Comparison of ENCODE assay signal across 8 cellular contexts in the genomic region with DNA sequence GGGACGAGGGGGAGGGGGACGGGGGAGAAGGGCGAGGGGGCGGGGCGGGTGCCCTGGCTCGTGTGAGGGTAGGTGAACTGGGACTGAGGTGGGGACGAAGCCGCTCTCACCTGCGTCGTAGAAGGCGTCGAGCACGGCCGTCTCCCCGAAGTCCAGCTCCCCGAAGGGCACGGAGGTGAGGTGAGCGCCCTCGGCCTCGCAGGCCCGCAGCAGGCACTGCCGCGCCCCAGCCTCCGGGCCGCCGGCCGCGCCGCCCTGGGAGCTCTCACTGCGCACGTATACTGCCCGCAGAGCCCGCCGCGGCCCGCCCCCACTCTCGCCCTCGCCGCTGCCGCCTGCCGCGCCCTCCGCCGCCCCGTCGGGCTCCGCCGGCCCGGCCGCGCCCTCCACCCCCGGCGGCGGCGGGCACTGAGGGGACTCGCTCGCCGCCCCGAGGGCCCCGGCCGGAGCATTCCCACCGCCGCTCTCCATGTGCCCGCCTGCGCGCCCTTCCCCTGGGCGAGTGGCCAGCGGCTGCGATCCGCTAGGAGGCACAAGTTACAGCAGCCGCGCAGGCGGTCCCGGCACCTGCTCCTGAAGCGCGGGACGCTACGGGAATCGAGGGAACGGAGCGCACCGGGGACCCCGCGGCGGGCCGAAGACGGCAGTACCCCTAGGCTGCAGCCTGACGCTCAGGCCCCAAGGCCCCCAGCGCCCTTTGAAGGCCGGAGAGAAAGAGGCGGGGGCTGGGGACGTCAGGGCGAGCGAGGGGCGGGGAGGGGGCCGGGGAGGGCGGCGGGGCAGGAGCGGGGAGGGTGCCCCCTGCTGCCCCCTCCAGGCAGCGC. TPM values are rescaled to one million over a fixed set of nuclear protein-coding genes. Genes with fewer than 3 reads are reported as not detected.
A peak's percentile ranks its signal among the peaks of the same experiment; 100 is the strongest.
DNase-seq lines count a peak whose midpoint lies in the region; ATAC-seq, FAIRE-seq and TF ChIP-seq lines count a peak whose summit lies in the region.

TSS of gene MAP3K15 (minus strand) at position 718 of the 824 bp plus-strand sequence. CDS start at position 471, 247 bp downstream.

- no peaks in the 10 kb centered on the region for H3K9me1 ChIP-seq in endothelial cell of umbilical vein (replicated peaks; ENCODE audit: control insufficient read depth, extremely low read depth, insufficient read depth, low read length)

- BruUV-seq in endothelial cell of umbilical vein (replicated peaks; lab: Mats Ljungman, UMichigan) = no TSS peak

- H3K4me1 Mint-ChIP-seq in CD4-positive, alpha-beta memory T cell = peaks cover 0 to 7% (median 4%) of the 10 kb centered on the region in 4 donors
- peaks cover 5% of the 10 kb centered on the region for H3K4me1 Mint-ChIP-seq in neural crest cell

- CTCF ChIA-PET in CD4-positive, alpha-beta memory T cell (lab: Charles Lee; ENCODE audit: partially characterized antibody) = no interaction called here
- CTCF ChIA-PET in endothelial cell of umbilical vein (lab: Charles Lee) = interaction anchor here (1.0 to 1.8 kb wide), 2 partner anchors 132 to 143 kb away, joined by 3 to 5 read pairs; no protein-coding TSS in a partner anchor

- H2AFZ ChIP-seq in endothelial cell of umbilical vein (ENCODE audit: low read depth, low read length) = peak within 1 kb of the TSS; percentile 54

- H3K27me3 ChIP-seq in CD4-positive, alpha-beta memory T cell (ENCODE audit: insufficient read depth, low read length) = no peaks in the 10 kb centered on the region
- H3K27me3 ChIP-seq in H7 (ENCODE audit: control insufficient read depth, insufficient read depth, low read length) (no peaks in the 10 kb centered on the region), endothelial cell of umbilical vein (ENCODE audit: control insufficient read depth in 2 of 2, insufficient read depth in 2 of 2, low read length in 2 of 2) (peaks cover 0 to 3% of the 10 kb centered on the region in 2 experiments)

- H3K27me3 Mint-ChIP-seq in CD4-positive, alpha-beta memory T cell = peaks cover 15 to 22% of the 10 kb centered on the region in 2 donors
- H3K27me3 Mint-ChIP-seq in neural crest cell (ENCODE audit: low read depth) = peaks cover 62% of the 10 kb centered on the region

- peak in 1 of 2 donors; percentile 7 for TF ChIP-seq CTCF in endothelial cell of umbilical vein (IDR thresholded peaks at IDR 0.05; ENCODE audit: extremely low read depth in 1 of 2, insufficient read depth in 1 of 2, low read depth in 1 of 2, low read length in 2 of 2)
- peak; percentile 56 for TF ChIP-seq CTCF in neural crest cell (conservative IDR thresholded peaks at IDR 0.05)

- H3K9me3 Mint-ChIP-seq in CD4-positive, alpha-beta memory T cell = peaks cover 0 to 14% (median 9%) of the 10 kb centered on the region in 8 donors
- H3K9me3 Mint-ChIP-seq in neural crest cell = peaks cover 3% of the 10 kb centered on the region

- peak within 1 kb of the TSS; percentile 36 for H3K4me2 ChIP-seq in endothelial cell of umbilical vein (ENCODE audit: insufficient read depth, low read length)

- POLR2A ChIA-PET in CD4-positive, alpha-beta memory T cell (lab: Charles Lee; ENCODE audit: partially characterized antibody) = no interaction called here
- POLR2A ChIA-PET in endothelial cell of umbilical vein (lab: Charles Lee) = interaction anchor here (0.5 kb wide), 1 partner anchor 551 kb away, joined by 3 read pairs; no protein-coding TSS in a partner anchor

- no peak within 1 kb of the TSS for H3K9ac ChIP-seq in endothelial cell of umbilical vein (replicated peaks; ENCODE audit: extremely low read depth, insufficient read depth, low read length)

- DNase-seq in CD4-positive, alpha-beta memory T cell = peak in 2 of 5 donors; percentile 4 to 7
- peak; percentile 84 for DNase-seq in H7
- peak; percentile 5 for DNase-seq in T follicular helper cell (ENCODE audit: low read depth)
- peak; percentile 2 for DNase-seq in endothelial cell of umbilical vein (ENCODE audit: low read depth, low spot score)
- DNase-seq in neural crest cell (ENCODE audit: low read depth, low spot score) = peak; percentile 29
- no peak for DNase-seq in NCI-H2107 treated with DMSO at 0.1 percent for 48 hours (lab: John Stamatoyannopoulos, UW; ENCODE audit: unreplicated experiment)
- no peak for DNase-seq in NCI-H1694 (lab: John Stamatoyannopoulos, UW)

- H3K4me1 ChIP-seq in CD4-positive, alpha-beta memory T cell (ENCODE audit: insufficient read depth, low read length) = no peaks in the 10 kb centered on the region
- H3K4me1 ChIP-seq in endothelial cell of umbilical vein (ENCODE audit: control insufficient read depth, extremely low read depth, insufficient read depth, low read length) = no peaks in the 10 kb centered on the region

- H3K4me3 Mint-ChIP-seq in CD4-positive, alpha-beta memory T cell = peak within 1 kb of the TSS in 7 of 8 donors; percentile 21 to 74 (median 57)
- H3K4me3 Mint-ChIP-seq in neural crest cell = peak within 1 kb of the TSS; percentile 15

- ATAC-seq in HG03469 (IDR thresholded peaks at IDR 0.05; ENCODE audit: unreplicated experiment) = no peak

- H3K9me3 ChIP-seq in CD4-positive, alpha-beta memory T cell (ENCODE audit: control insufficient read depth in 1 of 2, low read length in 2 of 2) = no peaks in the 10 kb centered on the region
- no peaks in the 10 kb centered on the region for H3K9me3 ChIP-seq in endothelial cell of umbilical vein (replicated peaks; ENCODE audit: control insufficient read depth, insufficient read depth, low read length)

- no peak for FAIRE-seq in endothelial cell of umbilical vein (lab: Jason Lieb, UNC)

- dilution Hi-C loops in endothelial cell of umbilical vein (cut with MboI; ENCODE audit: extremely low pct_ligation_motif_present, low sequenced_read_pairs) = no loop called here

- no peak within 1 kb of the TSS for H3K4me3 ChIP-seq in CD4-positive, alpha-beta memory T cell (ENCODE audit: low read length in 2 of 2)
- H3K4me3 ChIP-seq in H7 (ENCODE audit: insufficient read depth, low read depth, low read length) = peak within 1 kb of the TSS; percentile 52
- H3K4me3 ChIP-seq in endothelial cell of umbilical vein (replicated peaks in 1 of 3; ENCODE audit: insufficient read depth in 1 of 3, low read depth in 1 of 3, low read length in 3 of 3) = peak within 1 kb of the TSS in 1 of 3 experiments; percentile 27

- H3K27ac ChIP-seq in CD4-positive, alpha-beta memory T cell (ENCODE audit: low read depth, low read length) = no peak within 1 kb of the TSS
- no peak within 1 kb of the TSS for H3K27ac ChIP-seq in endothelial cell of umbilical vein (ENCODE audit: insufficient read depth, low read depth, low read length)

- H3K27ac Mint-ChIP-seq in CD4-positive, alpha-beta memory T cell = no peak within 1 kb of the TSS
- no peak within 1 kb of the TSS for H3K27ac Mint-ChIP-seq in neural crest cell (ENCODE audit: unreplicated experiment)

- no peaks in the 10 kb centered on the region for H4K20me1 ChIP-seq in endothelial cell of umbilical vein (replicated peaks; ENCODE audit: control insufficient read depth, extremely low read depth, insufficient read depth, low read length)

- no peaks in the 10 kb centered on the region for H3K36me3 Mint-ChIP-seq in CD4-positive, alpha-beta memory T cell
- H3K36me3 Mint-ChIP-seq in neural crest cell (ENCODE audit: low read depth) = no peaks in the 10 kb centered on the region

- intact Hi-C loops in CD4-positive, alpha-beta memory T cell (cut with micrococcal nuclease) = loop anchor here (5.0 kb wide), 1 partner anchor 143 kb away; no protein-coding TSS in a partner anchor
- intact Hi-C loops in endothelial cell of umbilical vein (cut with micrococcal nuclease) = no loop called here

- H3K79me2 ChIP-seq in endothelial cell of umbilical vein (ENCODE audit: control insufficient read depth, insufficient read depth, low read length) = no peaks in the 10 kb centered on the region

- TF ChIP-seq POLR2A in endothelial cell of umbilical vein (IDR thresholded peaks at IDR 0.05; ENCODE audit: low read depth, low read length) = no peak

- H3K36me3 ChIP-seq in CD4-positive, alpha-beta memory T cell (ENCODE audit: insufficient read depth, low read length) = no peaks in the 10 kb centered on the region
- no peaks in the 10 kb centered on the region for H3K36me3 ChIP-seq in H7 (replicated peaks; ENCODE audit: control insufficient read depth, insufficient read depth, low read length)
- H3K36me3 ChIP-seq in endothelial cell of umbilical vein (ENCODE audit: control insufficient read depth in 2 of 2, extremely low read depth in 1 of 2, insufficient read depth in 2 of 2, low read length in 2 of 2) = no peaks in the 10 kb centered on the region

TF ChIP-seq in endothelial cell of umbilical vein, 7 proteins besides CTCF, POLR2A, EP300 and RAD21:
- TF ChIP-seq FOS (IDR thresholded peaks at IDR 0.05; ENCODE audit: borderline replicate concordance, insufficient read depth, low read length) (no peak), GATA2 (IDR thresholded peaks at IDR 0.05; ENCODE audit: insufficient read depth, insufficient read length, low read depth, low read length) (no peak), POLR2AphosphoS5 (IDR thresholded peaks at IDR 0.05; ENCODE audit: insufficient read depth, low read depth, low read length) (no peak), JUN (IDR thresholded peaks at IDR 0.05; ENCODE audit: borderline replicate concordance, insufficient read depth, insufficient read length, low read depth) (no peak), MYC (IDR thresholded peaks at IDR 0.05; ENCODE audit: low read depth, low read length) (no peak), EZH2 (IDR thresholded peaks at IDR 0.05; ENCODE audit: borderline replicate concordance, low read depth, low read length, severe bottlenecking) (no peak)
- TF ChIP-seq, protein P1, sequence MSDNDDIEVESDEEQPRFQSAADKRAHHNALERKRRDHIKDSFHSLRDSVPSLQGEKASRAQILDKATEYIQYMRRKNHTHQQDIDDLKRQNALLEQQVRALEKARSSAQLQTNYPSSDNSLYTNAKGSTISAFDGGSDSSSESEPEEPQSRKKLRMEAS (IDR thresholded peaks at IDR 0.05; ENCODE audit: insufficient read depth, insufficient read length) = no peak

RNA-seq across cellular contexts. Expression of gene MAP3K15, which starts in this region (rescaled TPM):
- not detected for total RNA-seq in CD4-positive, alpha-beta memory T cell
- polyA plus RNA-seq in CD4-positive, alpha-beta memory T cell = not detected
- total RNA-seq in H7 (2014; rRNA removed; shearing (Covaris generic)) = 2.3 and 3.0 TPM in 2 replicates
- total RNA-seq in endothelial cell of umbilical vein (0.09 TPM in 1 of 2 replicates, not detected in the other), neural crest cell (1.2 and 2.0 TPM in 2 replicates)
- 0.01 and 0.03 TPM in 2 replicates for polyA plus RNA-seq in endothelial cell of umbilical vein
- polyA plus RNA-seq in endothelial cell of umbilical vein (2011; cell fraction: cytosol; rRNA removed) = 0.03 and 0.06 TPM in 2 replicates
- 0.08 TPM in 1 of 2 replicates, not detected in the other for polyA plus RNA-seq in endothelial cell of umbilical vein (2011; cell fraction: nucleus; rRNA removed)
- polyA plus RNA-seq in endothelial cell of umbilical vein (2012) = 0.07 TPM in 1 of 2 replicates, not detected in the other
- polyA minus RNA-seq in endothelial cell of umbilical vein = not detected in 2 replicates
- polyA minus RNA-seq in endothelial cell of umbilical vein (2011; cell fraction: cytosol; rRNA and poly(A)+ RNA removed) = 1.0 TPM
- polyA minus RNA-seq in endothelial cell of umbilical vein (2011; cell fraction: nucleus; rRNA and poly(A)+ RNA removed) = 0.10 and 0.14 TPM in 2 replicates

Comparison
In these comparisons a context has a peak if more than half of its experiments do, and no peak if none do; other contexts are left out.
1. DNase-seq: peak in H7 (single experiment), T follicular helper cell (single experiment), endothelial cell of umbilical vein (single experiment) and neural crest cell (single experiment); none in NCI-H2107 treated with DMSO at 0.1 percent for 48 hours (single experiment) and NCI-H1694 (single experiment).